7 cellular contexts compared by ENCODE assay signal in the genomic region with DNA sequence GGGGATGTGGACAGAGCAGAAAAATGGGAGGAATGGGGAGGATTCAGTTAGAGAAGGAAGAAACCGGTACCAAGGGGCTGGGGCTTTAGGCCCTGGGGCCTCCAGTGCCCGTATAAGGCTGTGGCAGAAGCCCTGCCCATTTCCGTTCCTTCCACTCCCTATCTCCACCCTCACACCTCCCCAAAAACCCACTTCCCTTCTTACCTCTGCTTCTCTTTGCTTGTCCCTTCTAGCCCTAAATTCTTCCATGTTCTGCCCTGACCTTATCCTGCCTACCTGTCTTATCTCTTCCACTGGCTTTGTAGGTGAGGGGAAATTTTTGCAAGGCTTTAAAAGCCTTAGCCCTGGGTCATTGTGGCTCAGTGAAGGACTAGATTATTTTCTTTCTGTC. TPM values are rescaled to one million over a fixed set of nuclear protein-coding genes. Genes with fewer than 3 reads are reported as not detected.
DNase-seq lines count a peak whose midpoint lies in the region; ATAC-seq and TF ChIP-seq lines count a peak whose summit lies in the region.
"Had no signal": no experiment of that assay in that cellular context is flagged by ENCODE, and none has a peak within 500 bp of the region (broad histone marks: within the 10 kb centered on the region; RNA-seq: fewer than 3 reads in every experiment).

No MANE protein-coding gene starts in this region.

- H3K27me3 ChIP-seq in thymus (ENCODE audit: control insufficient read depth, insufficient read depth) = no peaks in the 10 kb centered on the region

- no peak for ATAC-seq in GM19395 (IDR thresholded peaks at IDR 0.05; ENCODE audit: unreplicated experiment)

- H3K9me3 Mint-ChIP-seq in chondrocyte (ENCODE audit: low read depth) = no peaks in the 10 kb centered on the region

- H3K4me1 Mint-ChIP-seq in chondrocyte (ENCODE audit: low read depth) = peaks cover 65% of the 10 kb centered on the region

- no peak for TF ChIP-seq CTCF in chondrocyte (IDR thresholded peaks at IDR 0.05)

- peak overlapping the region; percentile 4 for H3K4me3 Mint-ChIP-seq in chondrocyte (ENCODE audit: unreplicated experiment)

- peak overlapping the region; percentile 95 for H3K27ac ChIP-seq in thymus (ENCODE audit: low read depth)

- no peaks in the 10 kb centered on the region for H3K27me3 Mint-ChIP-seq in chondrocyte (ENCODE audit: low read depth)

- peaks cover 25% of the 10 kb centered on the region for H3K36me3 Mint-ChIP-seq in chondrocyte (ENCODE audit: low read depth)

- peaks cover 38% of the 10 kb centered on the region for H3K4me1 ChIP-seq in thymus (ENCODE audit: control insufficient read depth, insufficient read depth, low read length)

- H3K36me3 ChIP-seq in thymus (ENCODE audit: control insufficient read depth, insufficient read depth) = peaks cover 35% of the 10 kb centered on the region

- 0% methylated on average over 3 of the region's 3 CpGs for WGBS in thymus

- DNase-seq in activated gamma-delta T cell treated with Interleukin-2 at 50 U/mL for 16 hours = peak; percentile 64
- no peak for DNase-seq in activated gamma-delta T cell (lab: John Stamatoyannopoulos, UW)
- DNase-seq in chondrocyte (ENCODE audit: low spot score) = no peak
- DNase-seq in NCI-H2227 treated with DMSO at 0.1 percent for 48 hours (lab: John Stamatoyannopoulos, UW) = no peak

- peak overlapping the region; percentile 100 for H3K4me3 ChIP-seq in thymus (ENCODE audit: low read length)

- H3K9me3 ChIP-seq in thymus (ENCODE audit: control insufficient read depth) = peaks cover 5% of the 10 kb centered on the region

- H3K27ac Mint-ChIP-seq in chondrocyte (ENCODE audit: unreplicated experiment) = peak overlapping the region; percentile 94

RNA-seq across cellular contexts. Expression of gene RNF167, which starts 4.1 kb away (rescaled TPM):
- 69.7 to 95.8 TPM (median 74.5 TPM) in 3 replicates for total RNA-seq in chondrocyte
- polyA plus RNA-seq in thymus = 189 TPM

RNA-seq across cellular contexts. Expression of gene PFN1, which starts 4.2 kb away (rescaled TPM):
- 512 to 784 TPM (median 766 TPM) in 3 replicates for total RNA-seq in chondrocyte
- 727 TPM for polyA plus RNA-seq in thymus

RNA-seq across cellular contexts. Expression of gene SLC25A11, which starts 4.3 kb away (rescaled TPM):
- 44.0 to 62.4 TPM (median 46.6 TPM) in 3 replicates for total RNA-seq in chondrocyte
- polyA plus RNA-seq in thymus = 30.9 TPM

RNA-seq across cellular contexts. Expression of gene ENO3, which starts 6.8 kb away (rescaled TPM):
- total RNA-seq in chondrocyte = 7.0 to 9.8 TPM (median 7.4 TPM) in 3 replicates
- polyA plus RNA-seq in thymus = 25.7 TPM

RNA-seq across cellular contexts. Expression of gene GP1BA, which starts 12.1 kb away (rescaled TPM):
- total RNA-seq in chondrocyte = not detected in 3 replicates
- 0.09 TPM for polyA plus RNA-seq in thymus
- total RNA-seq: bronchial epithelial cell had no signal
